15 cellular contexts compared by ENCODE assay signal in the genomic region with DNA sequence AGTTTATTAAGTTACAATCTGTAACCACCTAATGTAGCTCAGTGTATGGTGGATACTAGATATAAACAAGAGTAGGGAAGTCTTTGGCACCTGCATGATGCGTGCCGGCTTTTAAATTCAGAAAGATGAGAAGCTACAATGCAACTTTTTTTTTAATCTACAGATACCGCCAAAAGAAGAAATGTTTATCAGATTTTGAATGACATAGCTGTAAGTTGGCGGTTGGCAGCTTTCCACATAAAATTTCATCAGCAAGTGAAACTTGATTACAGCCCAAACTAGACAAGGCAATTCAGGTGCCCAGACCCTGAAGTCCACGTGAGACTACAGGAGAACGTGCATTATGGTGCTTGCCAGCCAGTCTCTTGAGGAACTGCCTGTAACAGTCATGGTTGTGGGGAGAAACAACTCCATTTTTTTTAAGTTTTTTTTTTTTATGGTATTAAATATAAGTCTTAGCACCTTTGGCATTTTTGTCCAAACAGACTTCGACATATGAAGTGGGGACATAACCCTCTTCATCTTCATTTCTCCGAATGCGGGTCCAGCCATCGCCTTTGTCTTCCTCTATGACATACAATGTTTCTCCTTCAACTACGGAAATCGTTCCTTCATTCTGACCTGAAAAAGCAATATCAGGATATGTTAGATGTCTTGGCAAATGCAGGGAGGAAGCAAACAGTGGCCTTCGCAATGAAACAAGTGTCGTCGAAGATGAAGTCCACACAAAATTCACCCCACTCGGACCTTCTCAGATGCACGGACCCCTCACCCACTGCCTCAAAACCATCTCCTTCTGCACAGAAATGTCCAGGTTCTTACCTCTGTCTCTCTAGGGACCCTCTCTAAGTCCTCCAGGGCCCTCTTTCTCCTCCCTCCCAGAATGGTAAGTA.
A peak's percentile ranks its signal among the peaks of the same experiment; 100 is the strongest.
DNase-seq lines count a peak whose midpoint lies in the region; ATAC-seq and TF ChIP-seq lines count a peak whose summit lies in the region.
"Had no signal": no experiment of that assay in that cellular context is flagged by ENCODE, and none has a peak within 500 bp of the region (broad histone marks: within the 10 kb centered on the region; RNA-seq: fewer than 3 reads in every experiment).

No MANE protein-coding gene starts in this region.

- H3K9me3 ChIP-seq in mucosa of descending colon = no peaks in the 10 kb centered on the region
- H3K9me3 ChIP-seq: suprapubic skin had no signal

- H3K4me3 ChIP-seq in mucosa of descending colon = no peak overlapping the region
- H3K4me3 ChIP-seq: suprapubic skin had no signal

- H3K4me1 Mint-ChIP-seq in IgD-negative memory B cell = peaks cover 28 to 57% (median 52%) of the 10 kb centered on the region in 3 donors
- H3K4me1 Mint-ChIP-seq in T-helper 2 cell treated with Interferon-gamma antibody and Interleukin-4, amounts not matched to agents 5 μg/mL and 100 μg/mL, for 36 hours (ENCODE audit: low read depth) = peaks cover 74% of the 10 kb centered on the region
- peaks cover 90% of the 10 kb centered on the region for H3K4me1 Mint-ChIP-seq in activated naive CD8-positive, alpha-beta T cell treated with anti-CD3 and anti-CD28 coated beads, Interleukin-2, amount 50 U/mL, for 24 hours

- peak; percentile 39 for DNase-seq in T-helper 2 cell treated with Interferon-gamma antibody and Interleukin-4, amounts not matched to agents 5 μg/mL and 100 μg/mL, for 36 hours (ENCODE audit: low spot score)
- no peak for DNase-seq in activated naive CD8-positive, alpha-beta T cell treated with anti-CD3 and anti-CD28 coated beads, Interleukin-2, amount 50 U/mL, for 24 hours
- DNase-seq in stimulated activated CD4-positive, alpha-beta T cell treated with anti-CD3 and anti-CD28 coated beads, Interleukin-4, amount 100 ng/mL, for 24 hours = peak; percentile 33
- DNase-seq in occipital lobe (lab: John Stamatoyannopoulos, UW) = no peak
- no peak for DNase-seq in mucosa of descending colon
- DNase-seq: activated CD4-positive, CD25-positive, alpha-beta regulatory T cell treated with anti-CD3 and anti-CD28 coated beads, Interleukin-2, amount 50 U/mL, for 72 hours; hypothalamus; NCI-H1105 treated with DMSO at 0.1 percent for 48 hours; NCI-H526 treated with DMSO at 0.1 percent for 48 hours had no signal

- no peak for ATAC-seq in activated naive CD8-positive, alpha-beta T cell treated with anti-CD3 and anti-CD28 coated beads, Interleukin-2, amount 50 U/mL, for 24 hours
- ATAC-seq in mucosa of descending colon (no peak), GM19463 (IDR thresholded peaks at IDR 0.05; ENCODE audit: unreplicated experiment) (no peak), GM18511 (IDR thresholded peaks at IDR 0.05; ENCODE audit: unreplicated experiment) (no peak)
- ATAC-seq: Right ventricle myocardium inferior had no signal

- H3K27ac Mint-ChIP-seq in IgD-negative memory B cell = peak overlapping the region; percentile 66 to 100 (median 93)
- peak overlapping the region; percentile 91 for H3K27ac Mint-ChIP-seq in T-helper 2 cell treated with Interferon-gamma antibody and Interleukin-4, amounts not matched to agents 5 μg/mL and 100 μg/mL, for 36 hours
- H3K27ac Mint-ChIP-seq in activated naive CD8-positive, alpha-beta T cell treated with anti-CD3 and anti-CD28 coated beads, Interleukin-2, amount 50 U/mL, for 24 hours = peak overlapping the region; percentile 100
- H3K27ac Mint-ChIP-seq: progenitor cell of endocrine pancreas had no signal

- no peaks in the 10 kb centered on the region for H3K4me1 ChIP-seq in mucosa of descending colon (ENCODE audit: low read depth)
- H3K4me1 ChIP-seq: suprapubic skin had no signal

- no peaks in the 10 kb centered on the region for H3K27me3 Mint-ChIP-seq in IgD-negative memory B cell
- no peaks in the 10 kb centered on the region for H3K27me3 Mint-ChIP-seq in T-helper 2 cell treated with Interferon-gamma antibody and Interleukin-4, amounts not matched to agents 5 μg/mL and 100 μg/mL, for 36 hours (ENCODE audit: low read depth)
- H3K27me3 Mint-ChIP-seq in activated naive CD8-positive, alpha-beta T cell treated with anti-CD3 and anti-CD28 coated beads, Interleukin-2, amount 50 U/mL, for 24 hours = no peaks in the 10 kb centered on the region
- H3K27me3 Mint-ChIP-seq: progenitor cell of endocrine pancreas had no signal

- no peaks in the 10 kb centered on the region for H3K36me3 ChIP-seq in mucosa of descending colon (ENCODE audit: low read depth)

- no peaks in the 10 kb centered on the region for H3K9me3 Mint-ChIP-seq in IgD-negative memory B cell
- H3K9me3 Mint-ChIP-seq in T-helper 2 cell treated with Interferon-gamma antibody and Interleukin-4, amounts not matched to agents 5 μg/mL and 100 μg/mL, for 36 hours = no peaks in the 10 kb centered on the region
- H3K9me3 Mint-ChIP-seq in activated naive CD8-positive, alpha-beta T cell treated with anti-CD3 and anti-CD28 coated beads, Interleukin-2, amount 50 U/mL, for 24 hours = peaks cover 6% of the 10 kb centered on the region

- peaks cover 19% of the 10 kb centered on the region for H3K36me3 Mint-ChIP-seq in IgD-negative memory B cell
- H3K36me3 Mint-ChIP-seq in T-helper 2 cell treated with Interferon-gamma antibody and Interleukin-4, amounts not matched to agents 5 μg/mL and 100 μg/mL, for 36 hours (ENCODE audit: low read depth) = peaks cover 89% of the 10 kb centered on the region
- H3K36me3 Mint-ChIP-seq in activated naive CD8-positive, alpha-beta T cell treated with anti-CD3 and anti-CD28 coated beads, Interleukin-2, amount 50 U/mL, for 24 hours (ENCODE audit: low read depth) = peaks cover 74% of the 10 kb centered on the region

- no peak for TF ChIP-seq CTCF in mucosa of descending colon (IDR thresholded peaks at IDR 0.05)

- H3K4me3 Mint-ChIP-seq in IgD-negative memory B cell = peak overlapping the region in 3 of 4 donors; percentile 10 to 41 (median 24)
- H3K4me3 Mint-ChIP-seq in T-helper 2 cell treated with Interferon-gamma antibody and Interleukin-4, amounts not matched to agents 5 μg/mL and 100 μg/mL, for 36 hours = peak overlapping the region; percentile 67
- H3K4me3 Mint-ChIP-seq in activated naive CD8-positive, alpha-beta T cell treated with anti-CD3 and anti-CD28 coated beads, Interleukin-2, amount 50 U/mL, for 24 hours = peak overlapping the region; percentile 14

- intact Hi-C loops in mucosa of descending colon (cut with DNase I, micrococcal nuclease) = no loop called here

Comparison
In these comparisons a context has a peak if more than half of its experiments do, and no peak if none do; other contexts are left out.
1. H3K4me3 Mint-ChIP-seq: peak in every context shown above with its lines; median percentile 67 in T-helper 2 cell treated with Interferon-gamma antibody and Interleukin-4, amounts not matched to agents 5 μg/mL and 100 μg/mL, for 36 hours; 24 in IgD-negative memory B cell; 14 in activated naive CD8-positive, alpha-beta T cell treated with anti-CD3 and anti-CD28 coated beads, Interleukin-2, amount 50 U/mL, for 24 hours.
2. DNase-seq: peak in T-helper 2 cell treated with Interferon-gamma antibody and Interleukin-4, amounts not matched to agents 5 μg/mL and 100 μg/mL, for 36 hours (single experiment) and stimulated activated CD4-positive, alpha-beta T cell treated with anti-CD3 and anti-CD28 coated beads, Interleukin-4, amount 100 ng/mL, for 24 hours (single experiment); none in activated naive CD8-positive, alpha-beta T cell treated with anti-CD3 and anti-CD28 coated beads, Interleukin-2, amount 50 U/mL, for 24 hours (single experiment), occipital lobe (single experiment) and mucosa of descending colon (0 of 3).
3. Peak in every context shown above with its lines, with median percentiles within 50 percentile points of each other: H3K27ac Mint-ChIP-seq.